In genomic region chr19:16142032-16142580, GRCh38 we compare ENCODE assay signal across 15 cellular contexts. TPM values are rescaled to one million over a fixed set of nuclear protein-coding genes. Genes with fewer than 3 reads are reported as not detected.
DNase-seq lines count a peak whose midpoint lies in the region; ATAC-seq and TF ChIP-seq lines count a peak whose summit lies in the region.
"Had no signal": no experiment of that assay in that cellular context is flagged by ENCODE, and none has a peak within 500 bp of the region (broad histone marks: within the 10 kb centered on the region; RNA-seq: fewer than 3 reads in every experiment).

No MANE protein-coding gene starts in this region.

- peak overlapping the region; percentile 84 for H3K27ac ChIP-seq in VCaP
- peak overlapping the region; percentile 96 for H3K27ac ChIP-seq in neutrophil
- H3K27ac ChIP-seq: prostate gland had no signal

- H3K4me3 ChIP-seq in neutrophil (ENCODE audit: low read depth in 1 of 2, low read length in 1 of 2): peak overlapping the region; percentile 88 to 93
- H3K4me3 ChIP-seq: body of pancreas, prostate gland had no signal

- H3K9me3 Mint-ChIP-seq in activated CD8-positive, alpha-beta memory T cell treated with anti-CD3 and anti-CD28 coated beads, Interleukin-2, amount 10 ng/mL, durations not matched to agents 7 days and 5 days (ENCODE audit: low read depth): peaks cover 5% of the 10 kb centered on the region

- peaks cover 41% of the 10 kb centered on the region for H3K36me3 Mint-ChIP-seq in activated CD8-positive, alpha-beta memory T cell treated with anti-CD3 and anti-CD28 coated beads, Interleukin-2, amount 10 ng/mL, durations not matched to agents 7 days and 5 days

- H3K4me1 ChIP-seq in neutrophil (ENCODE audit: control insufficient read depth in 1 of 2, insufficient read depth in 1 of 2, low read depth in 1 of 2, low read length in 1 of 2): peaks cover 66 to 71% of the 10 kb centered on the region in 2 experiments
- H3K4me1 ChIP-seq: prostate gland had no signal

- in situ Hi-C loops in KBM-7 (cut with MboI; ENCODE audit: low pct_unique_long_range_greater_than_20kb, low sequenced_read_pairs): no loop called here

- H3K36me3 ChIP-seq in neutrophil: peaks cover 6% of the 10 kb centered on the region
- H3K36me3 ChIP-seq: prostate gland had no signal

- H3K4me1 Mint-ChIP-seq in activated CD8-positive, alpha-beta memory T cell treated with anti-CD3 and anti-CD28 coated beads, Interleukin-2, amount 10 ng/mL, durations not matched to agents 7 days and 5 days: peaks cover 63% of the 10 kb centered on the region

- CTCF ChIA-PET in activated CD8-positive, alpha-beta memory T cell treated with anti-CD3 and anti-CD28 coated beads, Interleukin-2, amount 10 ng/mL, durations not matched to agents 7 days and 5 days (lab: Charles Lee): interaction anchor here (0.6 to 2.6 kb wide), 8 partner anchors 23 to 100 kb away, joined by 3 to 13 read pairs (median 4); partner anchors contain the start of gene FAM32A

- peak overlapping the region; percentile 100 for H3K27ac Mint-ChIP-seq in activated CD8-positive, alpha-beta memory T cell treated with anti-CD3 and anti-CD28 coated beads, Interleukin-2, amount 10 ng/mL, durations not matched to agents 7 days and 5 days

- H3K4me3 Mint-ChIP-seq in activated CD8-positive, alpha-beta memory T cell treated with anti-CD3 and anti-CD28 coated beads, Interleukin-2, amount 10 ng/mL, durations not matched to agents 7 days and 5 days: no peak overlapping the region

- no peaks in the 10 kb centered on the region for H3K9me3 ChIP-seq in neutrophil
- H3K9me3 ChIP-seq: body of pancreas, prostate gland had no signal

- DNase-seq in activated CD8-positive, alpha-beta memory T cell treated with anti-CD3 and anti-CD28 coated beads, Interleukin-2, amount 10 ng/mL, durations not matched to agents 7 days and 5 days: no peak
- no peak for DNase-seq in activated CD8-positive, alpha-beta memory T cell treated with anti-CD3 and anti-CD28 coated beads for 24 hours
- DNase-seq in KBM-7 (no peak), NCI-H1436 treated with DMSO at 0.1 percent for 48 hours (lab: John Stamatoyannopoulos, UW) (no peak)
- DNase-seq: activated T-cell treated with anti-CD3 and anti-CD28 coated beads, Interleukin-2, amount 50 U/mL, for 1 hour; body of pancreas; DMS 273 treated with DMSO at 0.1 percent for 48 hours; NCI-H446; Right ventricle myocardium superior; stimulated activated CD4-positive, alpha-beta T cell treated with anti-CD3 and anti-CD28 coated beads, Interleukin-2, amount 100 ng/mL, for 24 hours had no signal

- no peaks in the 10 kb centered on the region for H3K27me3 ChIP-seq in neutrophil
- H3K27me3 ChIP-seq: body of pancreas had no signal

- no peak for ATAC-seq in activated CD8-positive, alpha-beta memory T cell treated with anti-CD3 and anti-CD28 coated beads, Interleukin-2, amount 10 ng/mL, durations not matched to agents 7 days and 5 days
- ATAC-seq: body of pancreas had no signal

- H3K27me3 Mint-ChIP-seq in activated CD8-positive, alpha-beta memory T cell treated with anti-CD3 and anti-CD28 coated beads, Interleukin-2, amount 10 ng/mL, durations not matched to agents 7 days and 5 days: no peaks in the 10 kb centered on the region

- TF ChIP-seq CTCF in VCaP (conservative IDR thresholded peaks at IDR 0.05) (no peak), neutrophil (IDR thresholded peaks at IDR 0.05) (no peak)

RNA-seq across cellular contexts. Expression of gene HSH2D, which starts 1.4 kb away (rescaled TPM):
- total RNA-seq in activated CD8-positive, alpha-beta memory T cell treated with anti-CD3 and anti-CD28 coated beads, Interleukin-2, amount 10 ng/mL, durations not matched to agents 7 days and 5 days: 100 to 1,000 TPM; 181 to 199 TPM

RNA-seq across cellular contexts. Expression of gene RAB8A, which starts 30.4 kb away (rescaled TPM):
- 100 to 1,000 TPM; 204 to 271 TPM for total RNA-seq in activated CD8-positive, alpha-beta memory T cell treated with anti-CD3 and anti-CD28 coated beads, Interleukin-2, amount 10 ng/mL, durations not matched to agents 7 days and 5 days

RNA-seq across cellular contexts. Expression of gene CIB3, which starts 31.2 kb away (rescaled TPM):
- not detected for total RNA-seq in activated CD8-positive, alpha-beta memory T cell treated with anti-CD3 and anti-CD28 coated beads, Interleukin-2, amount 10 ng/mL, durations not matched to agents 7 days and 5 days
- total RNA-seq: body of pancreas, frontal cortex, mononuclear cell, prostate gland, Right ventricle myocardium superior had no signal

RNA-seq across cellular contexts. Expression of gene FAM32A, which starts 43.1 kb away (rescaled TPM):
- total RNA-seq in activated CD8-positive, alpha-beta memory T cell treated with anti-CD3 and anti-CD28 coated beads, Interleukin-2, amount 10 ng/mL, durations not matched to agents 7 days and 5 days: 10 to 100 TPM; 64.6 to 72.0 TPM

RNA-seq across cellular contexts. Expression of gene AP1M1, which starts 55.6 kb away (rescaled TPM):
- total RNA-seq in activated CD8-positive, alpha-beta memory T cell treated with anti-CD3 and anti-CD28 coated beads, Interleukin-2, amount 10 ng/mL, durations not matched to agents 7 days and 5 days: 100 to 1,000 TPM; 144 to 154 TPM
